In genomic region chr7:8442814-8443304, GRCh38 we compare ENCODE assay signal across 1 cellular context.
TF ChIP-seq lines count a peak whose summit lies in the region.

No MANE protein-coding gene starts in this region.

TF ChIP-seq in K562, 482 proteins besides CTCF, POLR2A, EP300 and RAD21 (continued from another document and continues in another):
- peak; percentile 77 for TF ChIP-seq TFE3 (CRISPR knock-in tag; IDR thresholded peaks at IDR 0.05)
- TF ChIP-seq FOSL1 (tag; conservative IDR thresholded peaks at IDR 0.05) = no peak
- TF ChIP-seq ZNF592 (IDR thresholded peaks at IDR 0.05) = no peak
- no peak for TF ChIP-seq GABPB1 (CRISPR knock-in tag; IDR thresholded peaks at IDR 0.05)
- no peak for TF ChIP-seq ZNF165 (CRISPR knock-in tag; IDR thresholded peaks at IDR 0.05; ENCODE audit: borderline replicate concordance)
- TF ChIP-seq NR0B1 (IDR thresholded peaks at IDR 0.05; ENCODE audit: partially characterized antibody) = no peak
- peak; percentile 53; the same call in 1 of the 2 replicates for TF ChIP-seq PRMT5 (CRISPR knock-in tag; IDR thresholded peaks at IDR 0.05)
- TF ChIP-seq ZFX (CRISPR knock-in tag; IDR thresholded peaks at IDR 0.05) = no peak
- TF ChIP-seq ZNF644 (tag; IDR thresholded peaks at IDR 0.05; ENCODE audit: low read depth) = no peak
- no peak for TF ChIP-seq ATF3 (IDR thresholded peaks at IDR 0.05)
- no peak for TF ChIP-seq ATF3 (CRISPR knock-in tag; conservative IDR thresholded peaks at IDR 0.05)
- no peak for TF ChIP-seq CLOCK (CRISPR knock-in tag; IDR thresholded peaks at IDR 0.05; ENCODE audit: borderline replicate concordance)
- peak; percentile 60 for TF ChIP-seq ZBTB33 (CRISPR knock-in tag; IDR thresholded peaks at IDR 0.05)
- no peak for TF ChIP-seq SETDB1 (IDR thresholded peaks at IDR 0.05; ENCODE audit: low read length)
- peak; percentile 88 for TF ChIP-seq MIER1 (IDR thresholded peaks at IDR 0.05; ENCODE audit: low read depth)
- 0 out of 4 replicates have a peak, but pooled peaks of 1 of the 2 experiments have one; percentile 16 for TF ChIP-seq MNT (conservative IDR thresholded peaks at IDR 0.05)
- TF ChIP-seq NELFE (IDR thresholded peaks at IDR 0.05; ENCODE audit: insufficient read depth, insufficient read length) = no peak
- no peak for TF ChIP-seq TSHZ1 (CRISPR knock-in tag; IDR thresholded peaks at IDR 0.05)
- no peak for TF ChIP-seq SMAD2 (IDR thresholded peaks at IDR 0.05; ENCODE audit: low read depth, low read length)
- TF ChIP-seq USF2 (CRISPR knock-in tag; IDR thresholded peaks at IDR 0.05) = no peak
- TF ChIP-seq NFE2 (IDR thresholded peaks at IDR 0.05; ENCODE audit: low read depth) = no peak
- TF ChIP-seq MAZ (CRISPR knock-in tag; conservative IDR thresholded peaks at IDR 0.05 in 1 of 2, IDR thresholded peaks at IDR 0.05 in 1 of 2) = peak in 1 of 2 experiments; percentile 26; a peak in 1 of 4 replicates
- no peak for TF ChIP-seq ZKSCAN1 (IDR thresholded peaks at IDR 0.05; ENCODE audit: low read depth, low read length)
- no peak for TF ChIP-seq CREBBP (IDR thresholded peaks at IDR 0.05; ENCODE audit: low read depth, low read length)
- TF ChIP-seq SMARCB1 (IDR thresholded peaks at IDR 0.05; ENCODE audit: insufficient read length, low read depth) = no peak
- TF ChIP-seq ZFP36 (IDR thresholded peaks at IDR 0.05; ENCODE audit: low read depth, low read length, partially characterized antibody) = no peak
- TF ChIP-seq HLTF (IDR thresholded peaks at IDR 0.05) = no peak
- TF ChIP-seq TAL1 (IDR thresholded peaks at IDR 0.05) = no peak
- no peak for TF ChIP-seq ZNF75A (CRISPR knock-in tag; IDR thresholded peaks at IDR 0.05)
- no peak for TF ChIP-seq PCBP2 (IDR thresholded peaks at IDR 0.05; ENCODE audit: low read depth, low read length, poor library complexity, severe bottlenecking)
- no peak for TF ChIP-seq ZNF717 (CRISPR knock-in tag; IDR thresholded peaks at IDR 0.05)
- TF ChIP-seq ZKSCAN8 (CRISPR knock-in tag; IDR thresholded peaks at IDR 0.05) = no peak
- 0 out of 2 replicates have a peak, but pooled peaks have one; percentile 13 for TF ChIP-seq TFAP4 (CRISPR knock-in tag; IDR thresholded peaks at IDR 0.05; ENCODE audit: borderline replicate concordance)
- TF ChIP-seq MCM7 (IDR thresholded peaks at IDR 0.05) = no peak
- no peak for TF ChIP-seq NCOA4 (IDR thresholded peaks at IDR 0.05; ENCODE audit: partially characterized antibody)
- TF ChIP-seq PTRF (tag; IDR thresholded peaks at IDR 0.05) = no peak
- no peak for TF ChIP-seq ZNF134 (CRISPR knock-in tag; conservative IDR thresholded peaks at IDR 0.05)
- TF ChIP-seq ZNF639 (CRISPR knock-in tag; conservative IDR thresholded peaks at IDR 0.05 in 1 of 2, IDR thresholded peaks at IDR 0.05 in 1 of 2) = no peak
- no peak for TF ChIP-seq CBFA2T3 (IDR thresholded peaks at IDR 0.05)
- TF ChIP-seq ZNF695 (CRISPR knock-in tag; IDR thresholded peaks at IDR 0.05) = no peak
- TF ChIP-seq ZNF316 (IDR thresholded peaks at IDR 0.05) = no peak
- no peak for TF ChIP-seq TFAM (CRISPR knock-in tag; conservative IDR thresholded peaks at IDR 0.05)
